Comparison of ENCODE assay signal across 9 cellular contexts in genomic region chr1:230643887-230644286, GRCh38. TPM values are rescaled to one million over a fixed set of nuclear protein-coding genes. Genes with fewer than 3 reads are reported as not detected.
DNase-seq lines count a peak whose midpoint lies in the region; ATAC-seq and TF ChIP-seq lines count a peak whose summit lies in the region.
"Had no signal": no experiment of that assay in that cellular context is flagged by ENCODE, and none has a peak within 500 bp of the region (broad histone marks: within the 10 kb centered on the region; RNA-seq: fewer than 3 reads in every experiment).

No MANE protein-coding gene starts in this region.

- ATAC-seq in stimulated activated naive CD8-positive, alpha-beta T cell treated with anti-CD3 and anti-CD28 coated beads, Interleukin-15, Interleukin-2, amounts not matched to agents 100 U/mL and 50 U/mL, for 24 hours: no peak
- ATAC-seq in GM18511 (IDR thresholded peaks at IDR 0.05; ENCODE audit: unreplicated experiment): no peak

- peaks cover 70% of the 10 kb centered on the region for H3K4me1 Mint-ChIP-seq in stimulated activated naive CD8-positive, alpha-beta T cell treated with anti-CD3 and anti-CD28 coated beads, Interleukin-15, Interleukin-2, amounts not matched to agents 100 ng/mL and 50 ng/mL, for 24 hours (ENCODE audit: low read depth)
- H3K4me1 Mint-ChIP-seq in immature natural killer cell: peaks cover 59 to 73% of the 10 kb centered on the region in 2 donors

- no peak for TF ChIP-seq CTCF in VCaP (conservative IDR thresholded peaks at IDR 0.05)
- no peak for TF ChIP-seq CTCF in Peyer's patch (IDR thresholded peaks at IDR 0.05)

- H3K36me3 ChIP-seq in Peyer's patch: no peaks in the 10 kb centered on the region

- H3K9me3 Mint-ChIP-seq in stimulated activated naive CD8-positive, alpha-beta T cell treated with anti-CD3 and anti-CD28 coated beads, Interleukin-15, Interleukin-2, amounts not matched to agents 100 ng/mL and 50 ng/mL, for 24 hours: no peaks in the 10 kb centered on the region
- no peaks in the 10 kb centered on the region for H3K9me3 Mint-ChIP-seq in immature natural killer cell

- no peak for TF ChIP-seq POLR2A in Peyer's patch (IDR thresholded peaks at IDR 0.05)

- H3K36me3 Mint-ChIP-seq in stimulated activated naive CD8-positive, alpha-beta T cell treated with anti-CD3 and anti-CD28 coated beads, Interleukin-15, Interleukin-2, amounts not matched to agents 100 ng/mL and 50 ng/mL, for 24 hours (ENCODE audit: low read depth): peaks cover 19% of the 10 kb centered on the region
- H3K36me3 Mint-ChIP-seq in immature natural killer cell: peaks cover 0 to 4% (median 0%) of the 10 kb centered on the region in 3 donors

- H3K4me3 Mint-ChIP-seq in stimulated activated naive CD8-positive, alpha-beta T cell treated with anti-CD3 and anti-CD28 coated beads, Interleukin-15, Interleukin-2, amounts not matched to agents 100 ng/mL and 50 ng/mL, for 24 hours: peak overlapping the region; percentile 100
- peak overlapping the region; percentile 94 to 100 (median 97) for H3K4me3 Mint-ChIP-seq in immature natural killer cell

- H3K27ac Mint-ChIP-seq in stimulated activated naive CD8-positive, alpha-beta T cell treated with anti-CD3 and anti-CD28 coated beads, Interleukin-15, Interleukin-2, amounts not matched to agents 100 ng/mL and 50 ng/mL, for 24 hours: no peak overlapping the region
- peak overlapping the region in 3 of 6 donors; percentile 41 to 93 (median 42) for H3K27ac Mint-ChIP-seq in immature natural killer cell

- no peaks in the 10 kb centered on the region for H3K9me3 ChIP-seq in Peyer's patch

- DNase-seq in stimulated activated naive CD8-positive, alpha-beta T cell treated with anti-CD3 and anti-CD28 coated beads, Interleukin-15, Interleukin-2, amounts not matched to agents 100 U/mL and 50 U/mL, for 24 hours: no peak
- DNase-seq in immature natural killer cell (no peak), Peyer's patch (no peak), DMS114 treated with DMSO at 0.1 percent for 48 hours (lab: John Stamatoyannopoulos, UW; ENCODE audit: unreplicated experiment) (no peak)
- DNase-seq in effector CD8-positive, alpha-beta T cell (lab: John Stamatoyannopoulos, UW): no peak
- DNase-seq: activated CD8-positive, alpha-beta memory T cell treated with anti-CD3 and anti-CD28 coated beads for 24 hours had no signal

- peaks cover 12% of the 10 kb centered on the region for H3K27me3 Mint-ChIP-seq in stimulated activated naive CD8-positive, alpha-beta T cell treated with anti-CD3 and anti-CD28 coated beads, Interleukin-15, Interleukin-2, amounts not matched to agents 100 ng/mL and 50 ng/mL, for 24 hours
- peaks cover 2 to 15% (median 7%) of the 10 kb centered on the region in 3 donors for H3K27me3 Mint-ChIP-seq in immature natural killer cell (ENCODE audit: low read depth in 3 of 3)

- H3K27ac ChIP-seq in VCaP (peak overlapping the region; percentile 81; the same call in 1 of the 2 replicates), Peyer's patch (no peak overlapping the region)

- H3K4me1 ChIP-seq in Peyer's patch: peaks cover 0 to 19% (median 1%) of the 10 kb centered on the region in 4 donors

- H3K27me3 ChIP-seq in Peyer's patch: no peaks in the 10 kb centered on the region

- peak overlapping the region in 2 of 4 donors; percentile 9 to 69 for H3K4me3 ChIP-seq in Peyer's patch

RNA-seq across cellular contexts. Expression of gene COG2, which starts 1.6 kb away (rescaled TPM):
- 10 to 100 TPM; 22.4 to 32.8 (median 28.1) TPM for polyA plus RNA-seq in immature natural killer cell
- 10 to 100 TPM; 30.5 to 43.9 (median 40.0) TPM for total RNA-seq in Peyer's patch
